ENCODE assay signal across 17 cellular contexts in the genomic region with DNA sequence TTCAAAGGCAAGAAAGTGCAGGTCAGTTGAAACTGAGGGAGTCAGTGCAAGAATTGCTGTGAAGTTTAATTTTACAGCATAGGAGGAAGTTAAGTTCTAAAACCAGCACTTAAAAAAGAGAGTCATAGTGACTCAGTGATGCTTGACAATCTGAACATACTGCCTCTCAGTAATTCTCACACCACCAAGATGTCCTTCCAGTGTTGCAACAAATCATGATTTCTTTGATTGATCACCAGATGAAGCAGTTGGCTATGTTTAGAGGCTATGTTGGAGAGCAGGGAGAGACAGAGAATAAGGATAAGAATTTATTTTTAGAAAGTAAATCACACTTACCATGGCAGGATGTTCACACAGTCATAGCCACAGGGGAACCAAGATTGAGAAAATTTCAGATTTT. TPM values are rescaled to one million over a fixed set of nuclear protein-coding genes. Genes with fewer than 3 reads are reported as not detected.
A peak's percentile ranks its signal among the peaks of the same experiment; 100 is the strongest.
DNase-seq lines count a peak whose midpoint lies in the region; ATAC-seq and TF ChIP-seq lines count a peak whose summit lies in the region.
"Had no signal": no experiment of that assay in that cellular context is flagged by ENCODE, and none has a peak within 500 bp of the region (broad histone marks: within the 10 kb centered on the region; RNA-seq: fewer than 3 reads in every experiment).

No MANE protein-coding gene starts in this region.

- H3F3A ChIP-seq in DOHH2 (ENCODE audit: control insufficient read depth, insufficient read depth) (peaks cover 8% of the 10 kb centered on the region), GM23338 (replicated peaks; ENCODE audit: low read depth) (no peaks in the 10 kb centered on the region)

- peaks cover 18% of the 10 kb centered on the region for H3K4me1 ChIP-seq in DOHH2 (ENCODE audit: control insufficient read depth, low read length)
- peaks cover 6% of the 10 kb centered on the region for H3K4me1 ChIP-seq in psoas muscle
- peaks cover 29% of the 10 kb centered on the region for H3K4me1 ChIP-seq in GM23338 (ENCODE audit: insufficient read depth)
- H3K4me1 ChIP-seq: BE2C, tibial artery had no signal

- H3K27ac Mint-ChIP-seq in brain (peak overlapping the region; percentile 12 to 42 (median 38)), GM23338 (no peak overlapping the region), glutamatergic neuron (ENCODE audit: unreplicated experiment) (no peak overlapping the region)
- H3K27ac Mint-ChIP-seq: activated CD8-positive, alpha-beta memory T cell treated with anti-CD3 and anti-CD28 coated beads, Interleukin-2, amount 10 ng/mL, durations not matched to agents 7 days and 5 days; progenitor cell of endocrine pancreas had no signal

- H4K20me1 ChIP-seq in DOHH2 (ENCODE audit: control insufficient read depth, insufficient read depth, low read depth, low read length) (no peaks in the 10 kb centered on the region), GM23338 (replicated peaks; ENCODE audit: insufficient read depth) (peaks cover 16% of the 10 kb centered on the region)

- intact Hi-C loops in psoas muscle (cut with DNase I): no loop called here

- DNase-seq in HCEC 1CT (peak; percentile 32), psoas muscle (no peak), DMS79 treated with DMSO at 0.1 percent for 48 hours (lab: John Stamatoyannopoulos, UW) (no peak), GM23338 (ENCODE audit: low spot score) (no peak), glutamatergic neuron (no peak)
- DNase-seq: activated CD8-positive, alpha-beta memory T cell treated with anti-CD3 and anti-CD28 coated beads, Interleukin-2, amount 10 ng/mL, durations not matched to agents 7 days and 5 days; activated naive CD4-positive, alpha-beta T cell treated with Interleukin-2 at 50 U/mL for 16 hours; BE2C; body of pancreas; effector CD4-positive, alpha-beta T cell; GDM1; islet precursor cell; tibial artery had no signal

- no peaks in the 10 kb centered on the region for H3K27me3 Mint-ChIP-seq in brain
- H3K27me3 Mint-ChIP-seq in GM23338 (ENCODE audit: insufficient read depth, low read depth, poor library complexity): peaks cover 9% of the 10 kb centered on the region
- H3K27me3 Mint-ChIP-seq in glutamatergic neuron (ENCODE audit: unreplicated experiment): peaks cover 4% of the 10 kb centered on the region
- H3K27me3 Mint-ChIP-seq: progenitor cell of endocrine pancreas had no signal

- H3K4me3 Mint-ChIP-seq in brain: no peak overlapping the region
- no peak overlapping the region for H3K4me3 Mint-ChIP-seq in GM23338
- H3K4me3 Mint-ChIP-seq in glutamatergic neuron (ENCODE audit: unreplicated experiment): no peak overlapping the region
- H3K4me3 Mint-ChIP-seq: activated CD8-positive, alpha-beta memory T cell treated with anti-CD3 and anti-CD28 coated beads, Interleukin-2, amount 10 ng/mL, durations not matched to agents 7 days and 5 days had no signal

- H3K9me2 ChIP-seq in DOHH2 (replicated peaks; ENCODE audit: control insufficient read depth, low read length): no peaks in the 10 kb centered on the region
- no peaks in the 10 kb centered on the region for H3K9me2 ChIP-seq in GM23338 (ENCODE audit: insufficient read depth)

- H3K36me3 Mint-ChIP-seq in brain (peaks cover 20% of the 10 kb centered on the region), GM23338 (ENCODE audit: low read depth) (no peaks in the 10 kb centered on the region; the same call in 1 of the 3 replicates), glutamatergic neuron (ENCODE audit: unreplicated experiment) (no peaks in the 10 kb centered on the region)

- H3K36me3 ChIP-seq in DOHH2 (ENCODE audit: control insufficient read depth, low read length): no peaks in the 10 kb centered on the region
- no peaks in the 10 kb centered on the region for H3K36me3 ChIP-seq in psoas muscle (ENCODE audit: insufficient read depth in 1 of 2, low read depth in 1 of 2)
- H3K36me3 ChIP-seq in GM23338 (ENCODE audit: insufficient read depth): no peaks in the 10 kb centered on the region
- H3K36me3 ChIP-seq: BE2C, tibial artery had no signal

- ATAC-seq in psoas muscle (peak in 3 of 4 donors; percentile 9 to 60 (median 54)), GM23338 (no peak), GM21526 (IDR thresholded peaks at IDR 0.05; ENCODE audit: low FRiP score, unreplicated experiment) (no peak)
- ATAC-seq: activated CD8-positive, alpha-beta memory T cell treated with anti-CD3 and anti-CD28 coated beads, Interleukin-2, amount 10 ng/mL, durations not matched to agents 7 days and 5 days; body of pancreas had no signal

- H3K79me2 ChIP-seq in DOHH2 (ENCODE audit: control insufficient read depth, low read length) (no peaks in the 10 kb centered on the region), GM23338 (replicated peaks; ENCODE audit: insufficient read depth) (peaks cover 40% of the 10 kb centered on the region)

- no peak overlapping the region for H3K4me3 ChIP-seq in DOHH2 (ENCODE audit: low read length)
- H3K4me3 ChIP-seq in psoas muscle: no peak overlapping the region
- H3K4me3 ChIP-seq in GM23338: no peak overlapping the region
- H3K4me3 ChIP-seq: body of pancreas, tibial artery had no signal

- no peak overlapping the region for H3K27ac ChIP-seq in DOHH2 (ENCODE audit: low read depth, low read length)
- H3K27ac ChIP-seq in psoas muscle: no peak overlapping the region
- no peak overlapping the region for H3K27ac ChIP-seq in GM23338 (ENCODE audit: low read depth)
- H3K27ac ChIP-seq: body of pancreas, tibial artery had no signal

- TF ChIP-seq CTCF in DOHH2 (IDR thresholded peaks at IDR 0.05; ENCODE audit: low read depth, low read length, poor library complexity, severe bottlenecking) (no peak), brain (conservative IDR thresholded peaks at IDR 0.05) (no peak), psoas muscle (IDR thresholded peaks at IDR 0.05) (no peak), GM23338 (conservative IDR thresholded peaks at IDR 0.05; ENCODE audit: low read depth in 2 of 2) (no peak), glutamatergic neuron (IDR thresholded peaks at IDR 0.05; ENCODE audit: partially characterized antibody, unreplicated experiment) (no peak)

- H3K9me3 Mint-ChIP-seq in brain (peaks cover 0 to 9% (median 0%) of the 10 kb centered on the region in 5 experiments), GM23338 (no peaks in the 10 kb centered on the region; the same call in 2 of the 3 replicates), glutamatergic neuron (ENCODE audit: unreplicated experiment) (peaks cover 6% of the 10 kb centered on the region)

- H3K4me2 ChIP-seq in DOHH2 (ENCODE audit: low read length) (peak overlapping the region; percentile 40), GM23338 (no peak overlapping the region)

- no peak overlapping the region for H2AFZ ChIP-seq in GM23338

- H3K27me3 ChIP-seq in DOHH2 (ENCODE audit: control insufficient read depth, low read length) (peaks cover 18% of the 10 kb centered on the region), psoas muscle (ENCODE audit: insufficient read depth in 3 of 3, low read length in 2 of 3) (peaks cover 0 to 3% (median 0%) of the 10 kb centered on the region in 3 donors), GM23338 (ENCODE audit: insufficient read depth) (no peaks in the 10 kb centered on the region)
- H3K27me3 ChIP-seq: BE2C, body of pancreas, tibial artery had no signal

- H3K9me3 ChIP-seq in DOHH2 (ENCODE audit: control insufficient read depth, insufficient read depth, low read length): 0 out of 2 replicates have a peak, but pooled peaks cover 3% of the 10 kb centered on the region
- no peaks in the 10 kb centered on the region for H3K9me3 ChIP-seq in psoas muscle
- H3K9me3 ChIP-seq: BE2C, body of pancreas, tibial artery had no signal

- H3K4me1 Mint-ChIP-seq in brain: peaks cover 92% of the 10 kb centered on the region
- H3K4me1 Mint-ChIP-seq in GM23338: peaks cover 22% of the 10 kb centered on the region
- peaks cover 27% of the 10 kb centered on the region for H3K4me1 Mint-ChIP-seq in glutamatergic neuron (ENCODE audit: low read depth, unreplicated experiment)

TF ChIP-seq in GM23338, 12 proteins besides CTCF, POLR2A, EP300 and RAD21 (continues in another document):
- TF ChIP-seq REST (IDR thresholded peaks at IDR 0.05; ENCODE audit: unreplicated experiment): no peak
- no peak for TF ChIP-seq STAT1 (IDR thresholded peaks at IDR 0.05; ENCODE audit: unreplicated experiment)

RNA-seq across cellular contexts. Expression of gene TRIM2, which starts 13.2 kb away (rescaled TPM):
- polyA plus RNA-seq in brain (ENCODE audit: insufficient read depth, low read depth, low replicate concordance) (17.8 TPM), psoas muscle (1 to 10 TPM; 1.3 to 2.2 (median 2.1) TPM), GM23338 (2016; fragmentation: Nextera tagmentation; extraction: Ambion mirVana) (20.1 and 22.0 TPM in 2 replicates)
- total RNA-seq in psoas muscle (1 to 10 TPM; 3.9 to 7.1 (median 5.6) TPM), glutamatergic neuron (ENCODE audit: unreplicated experiment) (120 TPM)
- total RNA-seq in GM23338 (2014; rRNA removed; shearing (Covaris generic)): 61.5 and 64.3 TPM in 2 replicates
- total RNA-seq: activated CD8-positive, alpha-beta memory T cell treated with anti-CD3 and anti-CD28 coated beads, Interleukin-2, amount 10 ng/mL, durations not matched to agents 7 days and 5 days had no signal

Comparison
In these comparisons a context has a peak if more than half of its experiments do, and no peak if none do; other contexts are left out.
1. H3K27ac Mint-ChIP-seq: peak in brain (5 of 5); none in GM23338 (single experiment) and glutamatergic neuron (single experiment).
2. ATAC-seq: peak in psoas muscle (3 of 4); none in GM23338 (single experiment) and GM21526 (single experiment).